Comparison of ENCODE assay signal across 1 cellular context in genomic region chr6:105459884-105460283, GRCh38.
TF ChIP-seq lines count a peak whose summit lies in the region.

No MANE protein-coding gene starts in this region.

TF ChIP-seq in GM12878, 131 proteins besides CTCF, POLR2A, EP300 and RAD21 (continued from another document and continues in another):
- peak; percentile 53; the same call in 1 of the 2 replicates for TF ChIP-seq ZNF687 (IDR thresholded peaks at IDR 0.05)
- TF ChIP-seq STAT1 (conservative IDR thresholded peaks at IDR 0.05) = no peak
- TF ChIP-seq HDGF (IDR thresholded peaks at IDR 0.05) = 0 out of 2 replicates have a peak, but pooled peaks have one; percentile 20
- TF ChIP-seq HSF1 (IDR thresholded peaks at IDR 0.05; ENCODE audit: low read depth, low read length) = no peak
- TF ChIP-seq ZBED1 (IDR thresholded peaks at IDR 0.05; ENCODE audit: borderline replicate concordance) = no peak
- peak; percentile 15; the same call in 1 of the 2 replicates for TF ChIP-seq NBN (IDR thresholded peaks at IDR 0.05)
- peak; percentile 37; the same call in 1 of the 2 replicates for TF ChIP-seq MXI1 (IDR thresholded peaks at IDR 0.05; ENCODE audit: low read depth, low read length)
- no peak for TF ChIP-seq TBL1XR1 (IDR thresholded peaks at IDR 0.05; ENCODE audit: low read depth, low read length)
- TF ChIP-seq BCL11A (IDR thresholded peaks at IDR 0.05; ENCODE audit: low read depth, low read length) = no peak
- peak; percentile 39 to 54; a peak in 2 of 4 replicates for TF ChIP-seq IKZF2 (IDR thresholded peaks at IDR 0.05)
- TF ChIP-seq RB1 (IDR thresholded peaks at IDR 0.05; ENCODE audit: borderline replicate concordance) = no peak
- TF ChIP-seq, protein P1, sequence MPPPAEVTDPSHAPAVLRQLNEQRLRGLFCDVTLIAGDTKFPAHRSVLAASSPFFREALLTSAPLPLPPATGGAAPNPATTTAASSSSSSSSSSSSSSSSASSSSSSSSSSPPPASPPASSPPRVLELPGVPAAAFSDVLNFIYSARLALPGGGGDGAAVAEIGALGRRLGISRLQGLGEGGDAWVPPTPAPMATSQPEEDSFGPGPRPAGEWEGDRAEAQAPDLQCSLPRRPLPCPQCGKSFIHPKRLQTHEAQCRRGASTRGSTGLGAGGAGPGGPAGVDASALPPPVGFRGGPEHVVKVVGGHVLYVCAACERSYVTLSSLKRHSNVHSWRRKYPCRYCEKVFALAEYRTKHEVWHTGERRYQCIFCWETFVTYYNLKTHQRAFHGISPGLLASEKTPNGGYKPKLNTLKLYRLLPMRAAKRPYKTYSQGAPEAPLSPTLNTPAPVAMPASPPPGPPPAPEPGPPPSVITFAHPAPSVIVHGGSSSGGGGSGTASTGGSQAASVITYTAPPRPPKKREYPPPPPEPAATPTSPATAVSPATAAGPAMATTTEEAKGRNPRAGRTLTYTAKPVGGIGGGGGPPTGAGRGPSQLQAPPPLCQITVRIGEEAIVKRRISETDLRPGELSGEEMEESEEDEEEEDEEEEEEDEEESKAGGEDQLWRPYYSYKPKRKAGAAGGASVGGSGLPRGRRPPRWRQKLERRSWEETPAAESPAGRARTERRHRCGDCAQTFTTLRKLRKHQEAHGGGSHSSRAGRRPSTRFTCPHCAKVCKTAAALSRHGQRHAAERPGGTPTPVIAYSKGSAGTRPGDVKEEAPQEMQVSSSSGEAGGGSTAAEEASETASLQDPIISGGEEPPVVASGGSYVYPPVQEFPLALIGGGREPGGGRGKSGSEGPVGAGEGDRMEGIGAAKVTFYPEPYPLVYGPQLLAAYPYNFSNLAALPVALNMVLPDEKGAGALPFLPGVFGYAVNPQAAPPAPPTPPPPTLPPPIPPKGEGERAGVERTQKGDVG (CRISPR knock-in tag; IDR thresholded peaks at IDR 0.05) = no peak
- TF ChIP-seq BCL3 (IDR thresholded peaks at IDR 0.05; ENCODE audit: borderline replicate concordance, insufficient read depth, low read depth, low read length, poor library complexity, severe bottlenecking) = no peak
- TF ChIP-seq ATF3 (IDR thresholded peaks at IDR 0.05; ENCODE audit: borderline replicate concordance, extremely low read depth, low read depth, low read length) = no peak
- TF ChIP-seq CHD4 (IDR thresholded peaks at IDR 0.05) = no peak
- TF ChIP-seq PRDM15 (CRISPR knock-in tag; IDR thresholded peaks at IDR 0.05) = no peak
- no peak for TF ChIP-seq ZNF24 (IDR thresholded peaks at IDR 0.05)
- TF ChIP-seq SRF (IDR thresholded peaks at IDR 0.05; ENCODE audit: low read depth in 2 of 2, low read length in 2 of 2) = no peak
- TF ChIP-seq MEF2B (IDR thresholded peaks at IDR 0.05; ENCODE audit: partially characterized antibody, poor library complexity, severe bottlenecking) = no peak
- peak; percentile 55; the same call in 1 of the 2 replicates for TF ChIP-seq SPI1 (IDR thresholded peaks at IDR 0.05; ENCODE audit: borderline replicate concordance, insufficient read depth, low read depth, low read length)
- TF ChIP-seq, protein P2, sequence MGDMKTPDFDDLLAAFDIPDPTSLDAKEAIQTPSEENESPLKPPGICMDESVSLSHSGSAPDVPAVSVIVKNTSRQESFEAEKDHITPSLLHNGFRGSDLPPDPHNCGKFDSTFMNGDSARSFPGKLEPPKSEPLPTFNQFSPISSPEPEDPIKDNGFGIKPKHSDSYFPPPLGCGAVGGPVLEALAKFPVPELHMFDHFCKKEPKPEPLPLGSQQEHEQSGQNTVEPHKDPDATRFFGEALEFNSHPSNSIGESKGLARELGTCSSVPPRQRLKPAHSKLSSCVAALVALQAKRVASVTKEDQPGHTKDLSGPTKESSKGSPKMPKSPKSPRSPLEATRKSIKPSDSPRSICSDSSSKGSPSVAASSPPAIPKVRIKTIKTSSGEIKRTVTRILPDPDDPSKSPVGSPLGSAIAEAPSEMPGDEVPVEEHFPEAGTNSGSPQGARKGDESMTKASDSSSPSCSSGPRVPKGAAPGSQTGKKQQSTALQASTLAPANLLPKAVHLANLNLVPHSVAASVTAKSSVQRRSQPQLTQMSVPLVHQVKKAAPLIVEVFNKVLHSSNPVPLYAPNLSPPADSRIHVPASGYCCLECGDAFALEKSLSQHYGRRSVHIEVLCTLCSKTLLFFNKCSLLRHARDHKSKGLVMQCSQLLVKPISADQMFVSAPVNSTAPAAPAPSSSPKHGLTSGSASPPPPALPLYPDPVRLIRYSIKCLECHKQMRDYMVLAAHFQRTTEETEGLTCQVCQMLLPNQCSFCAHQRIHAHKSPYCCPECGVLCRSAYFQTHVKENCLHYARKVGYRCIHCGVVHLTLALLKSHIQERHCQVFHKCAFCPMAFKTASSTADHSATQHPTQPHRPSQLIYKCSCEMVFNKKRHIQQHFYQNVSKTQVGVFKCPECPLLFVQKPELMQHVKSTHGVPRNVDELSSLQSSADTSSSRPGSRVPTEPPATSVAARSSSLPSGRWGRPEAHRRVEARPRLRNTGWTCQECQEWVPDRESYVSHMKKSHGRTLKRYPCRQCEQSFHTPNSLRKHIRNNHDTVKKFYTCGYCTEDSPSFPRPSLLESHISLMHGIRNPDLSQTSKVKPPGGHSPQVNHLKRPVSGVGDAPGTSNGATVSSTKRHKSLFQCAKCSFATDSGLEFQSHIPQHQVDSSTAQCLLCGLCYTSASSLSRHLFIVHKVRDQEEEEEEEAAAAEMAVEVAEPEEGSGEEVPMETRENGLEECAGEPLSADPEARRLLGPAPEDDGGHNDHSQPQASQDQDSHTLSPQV (IDR thresholded peaks at IDR 0.05) = no peak
- no peak for TF ChIP-seq ZNF217 (IDR thresholded peaks at IDR 0.05)
- no peak for TF ChIP-seq BHLHE40 (IDR thresholded peaks at IDR 0.05; ENCODE audit: borderline replicate concordance in 1 of 2, low read depth in 2 of 2, low read length in 1 of 2)
- no peak for TF ChIP-seq DPF2 (IDR thresholded peaks at IDR 0.05)
- TF ChIP-seq JUND (IDR thresholded peaks at IDR 0.05; ENCODE audit: low read depth, low read length) = no peak
- peak; percentile 53; the same call in 1 of the 2 replicates for TF ChIP-seq ATF7 (IDR thresholded peaks at IDR 0.05; ENCODE audit: low read depth)
- TF ChIP-seq E2F8 (IDR thresholded peaks at IDR 0.05; ENCODE audit: low read depth, partially characterized antibody) = no peak
- TF ChIP-seq GATAD2B (conservative IDR thresholded peaks at IDR 0.05; ENCODE audit: low read depth) = no peak
- no peak for TF ChIP-seq BMI1 (IDR thresholded peaks at IDR 0.05; ENCODE audit: borderline replicate concordance)
- TF ChIP-seq, protein P3, sequence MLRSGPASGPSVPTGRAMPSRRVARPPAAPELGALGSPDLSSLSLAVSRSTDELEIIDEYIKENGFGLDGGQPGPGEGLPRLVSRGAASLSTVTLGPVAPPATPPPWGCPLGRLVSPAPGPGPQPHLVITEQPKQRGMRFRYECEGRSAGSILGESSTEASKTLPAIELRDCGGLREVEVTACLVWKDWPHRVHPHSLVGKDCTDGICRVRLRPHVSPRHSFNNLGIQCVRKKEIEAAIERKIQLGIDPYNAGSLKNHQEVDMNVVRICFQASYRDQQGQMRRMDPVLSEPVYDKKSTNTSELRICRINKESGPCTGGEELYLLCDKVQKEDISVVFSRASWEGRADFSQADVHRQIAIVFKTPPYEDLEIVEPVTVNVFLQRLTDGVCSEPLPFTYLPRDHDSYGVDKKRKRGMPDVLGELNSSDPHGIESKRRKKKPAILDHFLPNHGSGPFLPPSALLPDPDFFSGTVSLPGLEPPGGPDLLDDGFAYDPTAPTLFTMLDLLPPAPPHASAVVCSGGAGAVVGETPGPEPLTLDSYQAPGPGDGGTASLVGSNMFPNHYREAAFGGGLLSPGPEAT (IDR thresholded peaks at IDR 0.05; ENCODE audit: low read depth) = 0 out of 2 replicates have a peak, but pooled peaks have one; percentile 11
- no peak for TF ChIP-seq SUZ12 (IDR thresholded peaks at IDR 0.05; ENCODE audit: unreplicated experiment)
